Comparison of ENCODE assay signal across 2 cellular contexts in genomic region chr3:69246612-69247011, GRCh38.
TF ChIP-seq lines count a peak whose summit lies in the region.

No MANE protein-coding gene starts in this region.

TF ChIP-seq in liver, 16 proteins besides CTCF, POLR2A, EP300 and RAD21 (continued from another document):
- TF ChIP-seq ZBTB33 (IDR thresholded peaks at IDR 0.05) = peak; percentile 68
- TF ChIP-seq, protein P1, sequence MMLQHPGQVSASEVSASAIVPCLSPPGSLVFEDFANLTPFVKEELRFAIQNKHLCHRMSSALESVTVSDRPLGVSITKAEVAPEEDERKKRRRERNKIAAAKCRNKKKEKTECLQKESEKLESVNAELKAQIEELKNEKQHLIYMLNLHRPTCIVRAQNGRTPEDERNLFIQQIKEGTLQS (IDR thresholded peaks at IDR 0.05) = no peak
- no peak for TF ChIP-seq NR2F2 (IDR thresholded peaks at IDR 0.05)
- TF ChIP-seq FOXA2 (IDR thresholded peaks at IDR 0.05) = no peak
- TF ChIP-seq, protein P2, sequence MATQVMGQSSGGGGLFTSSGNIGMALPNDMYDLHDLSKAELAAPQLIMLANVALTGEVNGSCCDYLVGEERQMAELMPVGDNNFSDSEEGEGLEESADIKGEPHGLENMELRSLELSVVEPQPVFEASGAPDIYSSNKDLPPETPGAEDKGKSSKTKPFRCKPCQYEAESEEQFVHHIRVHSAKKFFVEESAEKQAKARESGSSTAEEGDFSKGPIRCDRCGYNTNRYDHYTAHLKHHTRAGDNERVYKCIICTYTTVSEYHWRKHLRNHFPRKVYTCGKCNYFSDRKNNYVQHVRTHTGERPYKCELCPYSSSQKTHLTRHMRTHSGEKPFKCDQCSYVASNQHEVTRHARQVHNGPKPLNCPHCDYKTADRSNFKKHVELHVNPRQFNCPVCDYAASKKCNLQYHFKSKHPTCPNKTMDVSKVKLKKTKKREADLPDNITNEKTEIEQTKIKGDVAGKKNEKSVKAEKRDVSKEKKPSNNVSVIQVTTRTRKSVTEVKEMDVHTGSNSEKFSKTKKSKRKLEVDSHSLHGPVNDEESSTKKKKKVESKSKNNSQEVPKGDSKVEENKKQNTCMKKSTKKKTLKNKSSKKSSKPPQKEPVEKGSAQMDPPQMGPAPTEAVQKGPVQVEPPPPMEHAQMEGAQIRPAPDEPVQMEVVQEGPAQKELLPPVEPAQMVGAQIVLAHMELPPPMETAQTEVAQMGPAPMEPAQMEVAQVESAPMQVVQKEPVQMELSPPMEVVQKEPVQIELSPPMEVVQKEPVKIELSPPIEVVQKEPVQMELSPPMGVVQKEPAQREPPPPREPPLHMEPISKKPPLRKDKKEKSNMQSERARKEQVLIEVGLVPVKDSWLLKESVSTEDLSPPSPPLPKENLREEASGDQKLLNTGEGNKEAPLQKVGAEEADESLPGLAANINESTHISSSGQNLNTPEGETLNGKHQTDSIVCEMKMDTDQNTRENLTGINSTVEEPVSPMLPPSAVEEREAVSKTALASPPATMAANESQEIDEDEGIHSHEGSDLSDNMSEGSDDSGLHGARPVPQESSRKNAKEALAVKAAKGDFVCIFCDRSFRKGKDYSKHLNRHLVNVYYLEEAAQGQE (IDR thresholded peaks at IDR 0.05) = peak; percentile 39
- no peak for TF ChIP-seq EGR1 (IDR thresholded peaks at IDR 0.05; ENCODE audit: low read depth in 2 of 2)
- peak; percentile 47 for TF ChIP-seq SP1 (IDR thresholded peaks at IDR 0.05)

TF ChIP-seq in HepG2, 621 proteins besides CTCF, POLR2A, EP300 and RAD21 (continued from another document):
- TF ChIP-seq CEBPZ (IDR thresholded peaks at IDR 0.05; ENCODE audit: low read length) = no peak
- TF ChIP-seq, protein P3, sequence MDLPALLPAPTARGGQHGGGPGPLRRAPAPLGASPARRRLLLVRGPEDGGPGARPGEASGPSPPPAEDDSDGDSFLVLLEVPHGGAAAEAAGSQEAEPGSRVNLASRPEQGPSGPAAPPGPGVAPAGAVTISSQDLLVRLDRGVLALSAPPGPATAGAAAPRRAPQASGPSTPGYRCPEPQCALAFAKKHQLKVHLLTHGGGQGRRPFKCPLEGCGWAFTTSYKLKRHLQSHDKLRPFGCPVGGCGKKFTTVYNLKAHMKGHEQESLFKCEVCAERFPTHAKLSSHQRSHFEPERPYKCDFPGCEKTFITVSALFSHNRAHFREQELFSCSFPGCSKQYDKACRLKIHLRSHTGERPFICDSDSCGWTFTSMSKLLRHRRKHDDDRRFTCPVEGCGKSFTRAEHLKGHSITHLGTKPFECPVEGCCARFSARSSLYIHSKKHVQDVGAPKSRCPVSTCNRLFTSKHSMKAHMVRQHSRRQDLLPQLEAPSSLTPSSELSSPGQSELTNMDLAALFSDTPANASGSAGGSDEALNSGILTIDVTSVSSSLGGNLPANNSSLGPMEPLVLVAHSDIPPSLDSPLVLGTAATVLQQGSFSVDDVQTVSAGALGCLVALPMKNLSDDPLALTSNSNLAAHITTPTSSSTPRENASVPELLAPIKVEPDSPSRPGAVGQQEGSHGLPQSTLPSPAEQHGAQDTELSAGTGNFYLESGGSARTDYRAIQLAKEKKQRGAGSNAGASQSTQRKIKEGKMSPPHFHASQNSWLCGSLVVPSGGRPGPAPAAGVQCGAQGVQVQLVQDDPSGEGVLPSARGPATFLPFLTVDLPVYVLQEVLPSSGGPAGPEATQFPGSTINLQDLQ (CRISPR knock-in tag; IDR thresholded peaks at IDR 0.05) = no peak
- TF ChIP-seq ZNF256 (CRISPR knock-in tag; conservative IDR thresholded peaks at IDR 0.05) = no peak
